ENCODE assay signal across 9 cellular contexts in genomic region chr6:5259428-5259827, GRCh38. TPM values are rescaled to one million over a fixed set of nuclear protein-coding genes. Genes with fewer than 3 reads are reported as not detected.
DNase-seq lines count a peak whose midpoint lies in the region; ATAC-seq, FAIRE-seq and TF ChIP-seq lines count a peak whose summit lies in the region.
"Had no signal": no experiment of that assay in that cellular context is flagged by ENCODE, and none has a peak within 500 bp of the region (broad histone marks: within the 10 kb centered on the region; RNA-seq: fewer than 3 reads in every experiment).

No MANE protein-coding gene starts in this region.

- peaks cover 21% of the 10 kb centered on the region for H3K36me3 Mint-ChIP-seq in activated naive CD8-positive, alpha-beta T cell
- peaks cover 3% of the 10 kb centered on the region for H3K36me3 Mint-ChIP-seq in memory B cell

- no peaks in the 10 kb centered on the region; the same call in 1 of the 2 replicates for H4K20me1 ChIP-seq in HepG2 (ENCODE audit: insufficient read depth, low read length)

- TSS peak; percentile 54 for BruUV-seq in HepG2 (replicated peaks; lab: Mats Ljungman, UMichigan)

- ATAC-seq in HepG2 (no peak), right lobe of liver (no peak), memory B cell (ENCODE audit: low read depth) (no peak), GM18502 (IDR thresholded peaks at IDR 0.05; ENCODE audit: poor library complexity, unreplicated experiment) (no peak)

- H3K9ac ChIP-seq in HepG2 (ENCODE audit: insufficient read depth, low read depth, low read length): peak overlapping the region; percentile 98

- H3K9me3 ChIP-seq in HepG2 (ENCODE audit: low read length): no peaks in the 10 kb centered on the region
- H3K9me3 ChIP-seq in right lobe of liver: no peaks in the 10 kb centered on the region
- H3K9me3 ChIP-seq in vagina: no peaks in the 10 kb centered on the region
- H3K9me3 ChIP-seq: SJSA1 had no signal

- H3K27ac ChIP-seq in HepG2 (ENCODE audit: extremely low read length, insufficient read depth, low read length) (peak overlapping the region; percentile 98), right lobe of liver (no peak overlapping the region), vagina (peak overlapping the region; percentile 93)
- H3K27ac ChIP-seq: SJSA1 had no signal

- POLR2A ChIA-PET in HepG2 (lab: Yijun Ruan, JAX): interaction anchor here (1.1 to 2.4 kb wide), 6 partner anchors 11 to 200 kb away, joined by 3 to 11 read pairs (median 4); no protein-coding TSS in a partner anchor

- no peak for DNase-seq in HepG2 (ENCODE audit: low spot score)
- no peak for DNase-seq in right lobe of liver
- DNase-seq in memory B cell (ENCODE audit: low spot score in 2 of 2): no peak
- DNase-seq in vagina (ENCODE audit: extremely low spot score in 2 of 2): no peak
- no peak for DNase-seq in NOMO-1 (lab: John Stamatoyannopoulos, UW; ENCODE audit: unreplicated experiment in 2 of 2)
- DNase-seq in DMS79 (lab: John Stamatoyannopoulos, UW): no peak

- CTCF ChIA-PET in HepG2 (lab: Yijun Ruan, JAX; ENCODE audit: low intra/inter-chr PET ratio, low total read pairs): no interaction called here

- peaks cover 64% of the 10 kb centered on the region for H3K79me2 ChIP-seq in HepG2 (ENCODE audit: insufficient read depth, low read length)

- no peak for TF ChIP-seq RAD21 in HepG2 (CRISPR knock-in tag; IDR thresholded peaks at IDR 0.05)

- FAIRE-seq in HepG2 (lab: Jason Lieb, UNC): no peak

- TF ChIP-seq CTCF in HepG2 (CRISPR knock-in tag; IDR thresholded peaks at IDR 0.05): no peak
- TF ChIP-seq CTCF in right lobe of liver (IDR thresholded peaks at IDR 0.05): no peak
- no peak for TF ChIP-seq CTCF in vagina (IDR thresholded peaks at IDR 0.05)

- H3K4me1 Mint-ChIP-seq in activated naive CD8-positive, alpha-beta T cell (ENCODE audit: low read depth): peaks cover 32% of the 10 kb centered on the region
- H3K4me1 Mint-ChIP-seq in memory B cell: peaks cover 8% of the 10 kb centered on the region

- peak overlapping the region; percentile 96 for H3K4me3 Mint-ChIP-seq in activated naive CD8-positive, alpha-beta T cell
- peak overlapping the region; percentile 87 for H3K4me3 Mint-ChIP-seq in memory B cell

- intact Hi-C loops in HepG2 (cut with micrococcal nuclease; ENCODE audit: unreplicated experiment) (no loop called here), right lobe of liver (cut with DNase I) (no loop called here), vagina (cut with DNase I) (no loop called here)

- no peaks in the 10 kb centered on the region for H3K27me3 Mint-ChIP-seq in activated naive CD8-positive, alpha-beta T cell
- H3K27me3 Mint-ChIP-seq in memory B cell: no peaks in the 10 kb centered on the region

- H3K27me3 ChIP-seq in HepG2 (ENCODE audit: control insufficient read depth in 1 of 2, insufficient read depth in 2 of 2, low read length in 2 of 2) (peaks cover 0 to 2% of the 10 kb centered on the region in 2 experiments; a peak in 1 of 5 replicates), right lobe of liver (no peaks in the 10 kb centered on the region), vagina (no peaks in the 10 kb centered on the region)
- H3K27me3 ChIP-seq: SJSA1 had no signal

- H3K4me1 ChIP-seq in HepG2 (ENCODE audit: insufficient read depth, low read length) (peaks cover 43% of the 10 kb centered on the region), right lobe of liver (peaks cover 0 to 21% (median 0%) of the 10 kb centered on the region in 4 donors), vagina (peaks cover 20% of the 10 kb centered on the region)

- H3K4me3 ChIP-seq in HepG2 (replicated peaks in 1 of 3; ENCODE audit: insufficient read depth in 1 of 3, low read depth in 2 of 3, low read length in 3 of 3): peak overlapping the region; percentile 85 to 99 (median 86); a peak in 5 of 6 replicates
- H3K4me3 ChIP-seq in right lobe of liver: peak overlapping the region in 1 of 3 donors; percentile 74
- peak overlapping the region in 1 of 2 donors; percentile 94 for H3K4me3 ChIP-seq in vagina

- H3K36me3 ChIP-seq in HepG2 (replicated peaks in 1 of 2; ENCODE audit: control insufficient read depth in 1 of 2, insufficient read depth in 2 of 2, low read length in 2 of 2) (peaks cover 2 to 3% of the 10 kb centered on the region in 2 experiments; a peak in 4 of 5 replicates), right lobe of liver (no peaks in the 10 kb centered on the region), vagina (no peaks in the 10 kb centered on the region)

- no peak overlapping the region for H2AFZ ChIP-seq in HepG2 (ENCODE audit: low read length)

- H3K27ac Mint-ChIP-seq in activated naive CD8-positive, alpha-beta T cell: peak overlapping the region; percentile 99
- peak overlapping the region; percentile 98 for H3K27ac Mint-ChIP-seq in memory B cell

- H3K4me2 ChIP-seq in HepG2 (ENCODE audit: low read depth, low read length): peak overlapping the region; percentile 90

- TF ChIP-seq EP300 in HepG2 (IDR thresholded peaks at IDR 0.05; ENCODE audit: low read depth in 2 of 2, low read length in 2 of 2): no peak
- TF ChIP-seq EP300 in HepG2 (CRISPR knock-in tag; IDR thresholded peaks at IDR 0.05; ENCODE audit: borderline replicate concordance): no peak

- in situ Hi-C loops in HepG2 (cut with HindIII; ENCODE audit: extremely low pct_ligation_motif_present, low pct_unique_long_range_greater_than_20kb): no loop called here

- 80% methylated on average over 3 of the region's 3 CpGs for WGBS in HepG2 (ENCODE audit: low lambda C conversion rate)
- 74% methylated on average over 3 of the region's 3 CpGs for WGBS in right lobe of liver (ENCODE audit: insufficient coverage, low coverage, low lambda C conversion rate, missing lambda C conversion rate)

- no peaks in the 10 kb centered on the region for H3K9me3 Mint-ChIP-seq in activated naive CD8-positive, alpha-beta T cell (ENCODE audit: low read depth)
- no peaks in the 10 kb centered on the region for H3K9me3 Mint-ChIP-seq in memory B cell

- TF ChIP-seq POLR2A in HepG2 (IDR thresholded peaks at IDR 0.05; ENCODE audit: insufficient read depth in 1 of 2, low read depth in 2 of 2, low read length in 2 of 2) (no peak), right lobe of liver (IDR thresholded peaks at IDR 0.05) (no peak), vagina (IDR thresholded peaks at IDR 0.05) (no peak)

RNA-seq across cellular contexts. Expression of gene LYRM4, which starts 1.3 kb away (rescaled TPM):
- total RNA-seq in HepG2 (2016; rRNA removed; fragmentation: Illumina TruSeq; extraction: Trizol) (64.6 and 80.2 TPM in 2 replicates), right lobe of liver (10 to 100 TPM in 2 of 6 experiments, 1 to 10 TPM in 4; 5.7 to 11.5 (median 8.5) TPM), vagina (19.2 TPM)
- total RNA-seq in HepG2 (2016; cell fraction: cytosol; rRNA removed; fragmentation: Illumina TruSeq; extraction: Trizol; ENCODE audit: low read depth): 73.1 and 82.6 TPM in 2 replicates
- 63.7 and 77.9 TPM in 2 replicates for total RNA-seq in HepG2 (2016; cell fraction: insoluble cytoplasmic fraction; rRNA removed; fragmentation: Illumina TruSeq; extraction: Trizol)
- total RNA-seq in HepG2 (2016; cell fraction: membrane; rRNA removed; fragmentation: Illumina TruSeq; extraction: Trizol): 106 and 122 TPM in 2 replicates
- 32.6 and 33.3 TPM in 2 replicates for total RNA-seq in HepG2 (2016; cell fraction: nucleus; rRNA removed; fragmentation: Illumina TruSeq; extraction: Trizol)
- polyA plus RNA-seq in HepG2 (2011; rRNA removed): 57.0 and 67.5 TPM in 2 replicates
- 51.3 and 61.3 TPM in 2 replicates for polyA plus RNA-seq in HepG2 (2011; cell fraction: cytosol; rRNA removed)
- polyA plus RNA-seq in HepG2 (2011; cell fraction: nucleus; rRNA removed): 14.6 and 17.6 TPM in 2 replicates
- 54.2 and 60.4 TPM in 2 replicates for polyA plus RNA-seq in HepG2 (2012)
- 97.6 and 109 TPM in 2 replicates for polyA plus RNA-seq in HepG2 (2016; cell fraction: cytosol; fragmentation: Illumina TruSeq; extraction: Trizol; ENCODE audit: low read depth)
- 80.7 and 81.4 TPM in 2 replicates for polyA plus RNA-seq in HepG2 (2016; cell fraction: insoluble cytoplasmic fraction; fragmentation: Illumina TruSeq; extraction: Trizol; ENCODE audit: low read depth)
- 106 and 108 TPM in 2 replicates for polyA plus RNA-seq in HepG2 (2016; cell fraction: membrane; fragmentation: Illumina TruSeq; extraction: Trizol; ENCODE audit: low read depth)
- polyA plus RNA-seq in HepG2 (2016; cell fraction: nucleus; fragmentation: Illumina TruSeq; extraction: Trizol; ENCODE audit: insufficient read depth, low read depth): 40.8 and 43.1 TPM in 2 replicates
- 29.2 and 36.0 TPM in 2 replicates for polyA minus RNA-seq in HepG2 (2011; rRNA and poly(A)+ RNA removed; ENCODE audit: low replicate concordance)
- 18.1 and 22.4 TPM in 2 replicates for polyA minus RNA-seq in HepG2 (2011; cell fraction: cytosol; rRNA and poly(A)+ RNA removed)
- polyA minus RNA-seq in HepG2 (2011; cell fraction: nucleus; rRNA and poly(A)+ RNA removed): 25.2 and 25.4 TPM in 2 replicates

RNA-seq across cellular contexts. Expression of gene FARS2, which starts 1.9 kb away (rescaled TPM):
- total RNA-seq in HepG2 (2016; rRNA removed; fragmentation: Illumina TruSeq; extraction: Trizol) (26.0 and 28.0 TPM in 2 replicates), right lobe of liver (10 to 100 TPM in 5 of 6 experiments, 1 to 10 TPM in 1; 7.2 to 12.9 (median 11.7) TPM), vagina (16.5 TPM)
- total RNA-seq in HepG2 (2016; cell fraction: cytosol; rRNA removed; fragmentation: Illumina TruSeq; extraction: Trizol; ENCODE audit: low read depth): 38.2 and 38.5 TPM in 2 replicates
- 24.7 and 29.3 TPM in 2 replicates for total RNA-seq in HepG2 (2016; cell fraction: insoluble cytoplasmic fraction; rRNA removed; fragmentation: Illumina TruSeq; extraction: Trizol)
- total RNA-seq in HepG2 (2016; cell fraction: membrane; rRNA removed; fragmentation: Illumina TruSeq; extraction: Trizol): 21.6 and 25.0 TPM in 2 replicates
- total RNA-seq in HepG2 (2016; cell fraction: nucleus; rRNA removed; fragmentation: Illumina TruSeq; extraction: Trizol): 29.9 and 30.1 TPM in 2 replicates
- polyA plus RNA-seq in HepG2 (2011; rRNA removed): 12.7 and 15.4 TPM in 2 replicates
- 12.8 and 14.3 TPM in 2 replicates for polyA plus RNA-seq in HepG2 (2011; cell fraction: cytosol; rRNA removed)
- 8.4 and 10.7 TPM in 2 replicates for polyA plus RNA-seq in HepG2 (2011; cell fraction: nucleus; rRNA removed)
- polyA plus RNA-seq in HepG2 (2012): 7.3 and 8.6 TPM in 2 replicates
- polyA plus RNA-seq in HepG2 (2016; cell fraction: cytosol; fragmentation: Illumina TruSeq; extraction: Trizol; ENCODE audit: low read depth): 6.3 and 6.7 TPM in 2 replicates
- 17.7 and 22.2 TPM in 2 replicates for polyA plus RNA-seq in HepG2 (2016; cell fraction: insoluble cytoplasmic fraction; fragmentation: Illumina TruSeq; extraction: Trizol; ENCODE audit: low read depth)
- 7.8 and 8.7 TPM in 2 replicates for polyA plus RNA-seq in HepG2 (2016; cell fraction: membrane; fragmentation: Illumina TruSeq; extraction: Trizol; ENCODE audit: low read depth)
- polyA plus RNA-seq in HepG2 (2016; cell fraction: nucleus; fragmentation: Illumina TruSeq; extraction: Trizol; ENCODE audit: insufficient read depth, low read depth): 9.7 and 11.7 TPM in 2 replicates
- 53.8 and 71.4 TPM in 2 replicates for polyA minus RNA-seq in HepG2 (2011; rRNA and poly(A)+ RNA removed; ENCODE audit: low replicate concordance)
- polyA minus RNA-seq in HepG2 (2011; cell fraction: cytosol; rRNA and poly(A)+ RNA removed): 9.6 and 10.5 TPM in 2 replicates
- 54.6 and 59.7 TPM in 2 replicates for polyA minus RNA-seq in HepG2 (2011; cell fraction: nucleus; rRNA and poly(A)+ RNA removed)

Comparison
In these comparisons a context has a peak if more than half of its experiments do, and no peak if none do; other contexts are left out.
1. H3K27ac ChIP-seq: peak in HepG2 (single experiment) and vagina (single experiment); none in right lobe of liver (0 of 3).